In genomic region chr1:9539829-9540550, GRCh38 we compare ENCODE assay signal across 8 cellular contexts. TPM values are rescaled to one million over a fixed set of nuclear protein-coding genes. Genes with fewer than 3 reads are reported as not detected.
DNase-seq lines count a peak whose midpoint lies in the region; ATAC-seq and TF ChIP-seq lines count a peak whose summit lies in the region.

No MANE protein-coding gene starts in this region.

- H3K4me3 ChIP-seq in ACC112 (ENCODE audit: low read depth, low read length) = peak overlapping the region; percentile 85

- H3K36me3 ChIP-seq in ACC112 (ENCODE audit: insufficient read depth, low read length) = no peaks in the 10 kb centered on the region

- H3K79me2 ChIP-seq in ACC112 (ENCODE audit: control insufficient read depth, insufficient read depth, low read length, unreplicated experiment) = peaks cover 39% of the 10 kb centered on the region

- H3K27me3 Mint-ChIP-seq in activated T-cell treated with anti-CD3 and anti-CD28 coated beads, Interleukin-2, amount 50 U/mL, for 72 hours (ENCODE audit: low read depth) = no peaks in the 10 kb centered on the region
- no peaks in the 10 kb centered on the region for H3K27me3 Mint-ChIP-seq in natural killer cell treated with Interleukin-12 subunit alpha and Interleukin-12 subunit beta and Interleukin-15 and Interleukin-18, amount 100 ng/mL, for 72 hours

- peak overlapping the region; percentile 3 for H2AFZ ChIP-seq in ACC112 (ENCODE audit: low read length, unreplicated experiment)

- peaks cover 3% of the 10 kb centered on the region in 2 donors for H3K36me3 Mint-ChIP-seq in activated T-cell treated with anti-CD3 and anti-CD28 coated beads, Interleukin-2, amount 50 U/mL, for 72 hours (ENCODE audit: insufficient read depth in 2 of 2)
- no peaks in the 10 kb centered on the region for H3K36me3 Mint-ChIP-seq in natural killer cell treated with Interleukin-12 subunit alpha and Interleukin-12 subunit beta and Interleukin-15 and Interleukin-18, amount 100 ng/mL, for 72 hours

- peaks cover 49% of the 10 kb centered on the region for H3K4me1 Mint-ChIP-seq in activated T-cell treated with anti-CD3 and anti-CD28 coated beads, Interleukin-2, amount 50 U/mL, for 72 hours (ENCODE audit: low read depth)
- peaks cover 25 to 31% of the 10 kb centered on the region in 2 donors for H3K4me1 Mint-ChIP-seq in natural killer cell treated with Interleukin-12 subunit alpha and Interleukin-12 subunit beta and Interleukin-15 and Interleukin-18, amount 100 ng/mL, for 72 hours (ENCODE audit: low read depth in 2 of 2)

- no peaks in the 10 kb centered on the region for H3K27me3 ChIP-seq in ACC112 (ENCODE audit: insufficient read depth, low read length)

- ATAC-seq in GM18505 (IDR thresholded peaks at IDR 0.05; ENCODE audit: unreplicated experiment) (peak; percentile 40), HG02970 (IDR thresholded peaks at IDR 0.05; ENCODE audit: low FRiP score, unreplicated experiment) (peak; percentile 52)
- peak; percentile 55 to 60 for ATAC-seq in activated T-cell treated with anti-CD3 and anti-CD28 coated beads, Interleukin-2, amount 50 U/mL, for 72 hours (replicated peaks in 1 of 2)
- peak; percentile 75 to 76 for ATAC-seq in natural killer cell treated with Interleukin-12 subunit alpha and Interleukin-12 subunit beta and Interleukin-15 and Interleukin-18, amount 100 ng/mL, for 72 hours

- no peaks in the 10 kb centered on the region for H3K9me3 Mint-ChIP-seq in activated T-cell treated with anti-CD3 and anti-CD28 coated beads, Interleukin-2, amount 50 U/mL, for 72 hours
- no peaks in the 10 kb centered on the region for H3K9me3 Mint-ChIP-seq in natural killer cell treated with Interleukin-12 subunit alpha and Interleukin-12 subunit beta and Interleukin-15 and Interleukin-18, amount 100 ng/mL, for 72 hours

- DNase-seq in NCI-H460 (ENCODE audit: extremely low read depth, low read depth) (peak; percentile 7), fibroblast of peridontal ligament (ENCODE audit: extremely low read depth) (peak; percentile 38), substantia nigra (lab: John Stamatoyannopoulos, UW) (peak in 38 of 49 donors; percentile 17 to 74 (median 44))
- peak; percentile 64 to 67 for DNase-seq in activated T-cell treated with anti-CD3 and anti-CD28 coated beads, Interleukin-2, amount 50 U/mL, for 72 hours
- DNase-seq in natural killer cell treated with Interleukin-12 subunit alpha and Interleukin-12 subunit beta and Interleukin-15 and Interleukin-18, amount 100 ng/mL, for 72 hours (ENCODE audit: low spot score) = peak; percentile 79

- H3K27ac ChIP-seq in ACC112 (ENCODE audit: low read depth, low read length) (peak overlapping the region; percentile 76), substantia nigra (ENCODE audit: low read depth, low read length, poor library complexity, severe bottlenecking) (peak overlapping the region; percentile 66)

- H3K27ac Mint-ChIP-seq in activated T-cell treated with anti-CD3 and anti-CD28 coated beads, Interleukin-2, amount 50 U/mL, for 72 hours = peak overlapping the region; percentile 51
- H3K27ac Mint-ChIP-seq in natural killer cell treated with Interleukin-12 subunit alpha and Interleukin-12 subunit beta and Interleukin-15 and Interleukin-18, amount 100 ng/mL, for 72 hours = peak overlapping the region; percentile 60 to 64

- H3K4me1 ChIP-seq in ACC112 (ENCODE audit: control insufficient read depth, insufficient read depth, low read length, unreplicated experiment) = peaks cover 9% of the 10 kb centered on the region

- no peak for TF ChIP-seq POLR2A in GM18505 (IDR thresholded peaks at IDR 0.05; ENCODE audit: borderline replicate concordance, extremely low read depth, insufficient read depth, insufficient read length)

- peak overlapping the region; percentile 90 to 97 for H3K4me3 Mint-ChIP-seq in activated T-cell treated with anti-CD3 and anti-CD28 coated beads, Interleukin-2, amount 50 U/mL, for 72 hours
- peak overlapping the region; percentile 93 for H3K4me3 Mint-ChIP-seq in natural killer cell treated with Interleukin-12 subunit alpha and Interleukin-12 subunit beta and Interleukin-15 and Interleukin-18, amount 100 ng/mL, for 72 hours

RNA-seq across cellular contexts. Expression of gene SLC25A33, which starts 0.7 kb away (rescaled TPM):
- 7.7 and 8.0 TPM in 2 replicates for total RNA-seq in NCI-H460 (2014; rRNA removed; shearing (Covaris generic))
- polyA plus RNA-seq in NCI-H460 (2014; cell fraction: nucleus; rRNA removed) = 6.7 and 13.7 TPM in 2 replicates
- total RNA-seq in activated T-cell treated with anti-CD3 and anti-CD28 coated beads, Interleukin-2, amount 50 U/mL, for 72 hours = 1 to 10 TPM; 5.9 to 7.0 TPM
- 10 to 100 TPM in 1 of 2 donors, 1 to 10 TPM in 1; 7.1 to 13.6 TPM for total RNA-seq in natural killer cell treated with Interleukin-12 subunit alpha and Interleukin-12 subunit beta and Interleukin-15 and Interleukin-18, amount 100 ng/mL, for 72 hours

RNA-seq across cellular contexts. Expression of gene TMEM201, which starts 48.7 kb away (rescaled TPM):
- total RNA-seq in NCI-H460 (2014; rRNA removed; shearing (Covaris generic)) = 2.2 and 2.8 TPM in 2 replicates
- 9.8 and 16.5 TPM in 2 replicates for polyA plus RNA-seq in NCI-H460 (2014; cell fraction: nucleus; rRNA removed)
- 10 to 100 TPM in 1 of 2 donors, 1 to 10 TPM in 1; 9.3 to 14.0 TPM for total RNA-seq in activated T-cell treated with anti-CD3 and anti-CD28 coated beads, Interleukin-2, amount 50 U/mL, for 72 hours
- 10 to 100 TPM; 16.5 to 51.0 TPM for total RNA-seq in natural killer cell treated with Interleukin-12 subunit alpha and Interleukin-12 subunit beta and Interleukin-15 and Interleukin-18, amount 100 ng/mL, for 72 hours

Comparison
In these comparisons a context has a peak if more than half of its experiments do, and no peak if none do; other contexts are left out.
1. Peak in every context shown above with its lines: DNase-seq, ATAC-seq, H3K4me3 ChIP-seq and H3K27ac ChIP-seq.
2. DNase-seq: peak in every context shown above with its lines; median percentile 79 in natural killer cell treated with Interleukin-12 subunit alpha and Interleukin-12 subunit beta and Interleukin-15 and Interleukin-18, amount 100 ng/mL, for 72 hours; 66 in activated T-cell treated with anti-CD3 and anti-CD28 coated beads, Interleukin-2, amount 50 U/mL, for 72 hours; 44 in substantia nigra; 38 in fibroblast of peridontal ligament; 7 in NCI-H460.